In genomic region chr2:42217307-42217706, GRCh38 we compare ENCODE assay signal across 2 cellular contexts.
TF ChIP-seq lines count a peak whose summit lies in the region.

No MANE protein-coding gene starts in this region.

TF ChIP-seq in HepG2, 621 proteins besides CTCF, POLR2A, EP300 and RAD21 (continues in another document):
- 0 out of 2 replicates have a peak, but pooled peaks have one; percentile 6 for TF ChIP-seq KAT8 (CRISPR knock-in tag; IDR thresholded peaks at IDR 0.05)
- TF ChIP-seq, protein P1, sequence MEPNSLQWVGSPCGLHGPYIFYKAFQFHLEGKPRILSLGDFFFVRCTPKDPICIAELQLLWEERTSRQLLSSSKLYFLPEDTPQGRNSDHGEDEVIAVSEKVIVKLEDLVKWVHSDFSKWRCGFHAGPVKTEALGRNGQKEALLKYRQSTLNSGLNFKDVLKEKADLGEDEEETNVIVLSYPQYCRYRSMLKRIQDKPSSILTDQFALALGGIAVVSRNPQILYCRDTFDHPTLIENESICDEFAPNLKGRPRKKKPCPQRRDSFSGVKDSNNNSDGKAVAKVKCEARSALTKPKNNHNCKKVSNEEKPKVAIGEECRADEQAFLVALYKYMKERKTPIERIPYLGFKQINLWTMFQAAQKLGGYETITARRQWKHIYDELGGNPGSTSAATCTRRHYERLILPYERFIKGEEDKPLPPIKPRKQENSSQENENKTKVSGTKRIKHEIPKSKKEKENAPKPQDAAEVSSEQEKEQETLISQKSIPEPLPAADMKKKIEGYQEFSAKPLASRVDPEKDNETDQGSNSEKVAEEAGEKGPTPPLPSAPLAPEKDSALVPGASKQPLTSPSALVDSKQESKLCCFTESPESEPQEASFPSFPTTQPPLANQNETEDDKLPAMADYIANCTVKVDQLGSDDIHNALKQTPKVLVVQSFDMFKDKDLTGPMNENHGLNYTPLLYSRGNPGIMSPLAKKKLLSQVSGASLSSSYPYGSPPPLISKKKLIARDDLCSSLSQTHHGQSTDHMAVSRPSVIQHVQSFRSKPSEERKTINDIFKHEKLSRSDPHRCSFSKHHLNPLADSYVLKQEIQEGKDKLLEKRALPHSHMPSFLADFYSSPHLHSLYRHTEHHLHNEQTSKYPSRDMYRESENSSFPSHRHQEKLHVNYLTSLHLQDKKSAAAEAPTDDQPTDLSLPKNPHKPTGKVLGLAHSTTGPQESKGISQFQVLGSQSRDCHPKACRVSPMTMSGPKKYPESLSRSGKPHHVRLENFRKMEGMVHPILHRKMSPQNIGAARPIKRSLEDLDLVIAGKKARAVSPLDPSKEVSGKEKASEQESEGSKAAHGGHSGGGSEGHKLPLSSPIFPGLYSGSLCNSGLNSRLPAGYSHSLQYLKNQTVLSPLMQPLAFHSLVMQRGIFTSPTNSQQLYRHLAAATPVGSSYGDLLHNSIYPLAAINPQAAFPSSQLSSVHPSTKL (CRISPR knock-in tag; IDR thresholded peaks at IDR 0.05): peak; percentile 38; the same call in 1 of the 2 replicates
- TF ChIP-seq ZNF530 (CRISPR knock-in tag; IDR thresholded peaks at IDR 0.05; ENCODE audit: low read depth): no peak
- TF ChIP-seq RARA (CRISPR knock-in tag; IDR thresholded peaks at IDR 0.05): no peak; the same call in 1 of the 2 replicates
- TF ChIP-seq, protein P2, sequence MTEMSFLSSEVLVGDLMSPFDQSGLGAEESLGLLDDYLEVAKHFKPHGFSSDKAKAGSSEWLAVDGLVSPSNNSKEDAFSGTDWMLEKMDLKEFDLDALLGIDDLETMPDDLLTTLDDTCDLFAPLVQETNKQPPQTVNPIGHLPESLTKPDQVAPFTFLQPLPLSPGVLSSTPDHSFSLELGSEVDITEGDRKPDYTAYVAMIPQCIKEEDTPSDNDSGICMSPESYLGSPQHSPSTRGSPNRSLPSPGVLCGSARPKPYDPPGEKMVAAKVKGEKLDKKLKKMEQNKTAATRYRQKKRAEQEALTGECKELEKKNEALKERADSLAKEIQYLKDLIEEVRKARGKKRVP (CRISPR knock-in tag; IDR thresholded peaks at IDR 0.05): 0 out of 4 replicates have a peak, but pooled peaks of 1 of the 2 experiments have one; percentile 11
- TF ChIP-seq SOX13 (IDR thresholded peaks at IDR 0.05): no peak
- TF ChIP-seq SOX13 (CRISPR knock-in tag; conservative IDR thresholded peaks at IDR 0.05 in 1 of 2, IDR thresholded peaks at IDR 0.05 in 1 of 2): peak in 1 of 2 experiments; percentile 52; a peak in 1 of 4 replicates
- no peak for TF ChIP-seq KMT2A (CRISPR knock-in tag; IDR thresholded peaks at IDR 0.05)
- TF ChIP-seq, protein P3, sequence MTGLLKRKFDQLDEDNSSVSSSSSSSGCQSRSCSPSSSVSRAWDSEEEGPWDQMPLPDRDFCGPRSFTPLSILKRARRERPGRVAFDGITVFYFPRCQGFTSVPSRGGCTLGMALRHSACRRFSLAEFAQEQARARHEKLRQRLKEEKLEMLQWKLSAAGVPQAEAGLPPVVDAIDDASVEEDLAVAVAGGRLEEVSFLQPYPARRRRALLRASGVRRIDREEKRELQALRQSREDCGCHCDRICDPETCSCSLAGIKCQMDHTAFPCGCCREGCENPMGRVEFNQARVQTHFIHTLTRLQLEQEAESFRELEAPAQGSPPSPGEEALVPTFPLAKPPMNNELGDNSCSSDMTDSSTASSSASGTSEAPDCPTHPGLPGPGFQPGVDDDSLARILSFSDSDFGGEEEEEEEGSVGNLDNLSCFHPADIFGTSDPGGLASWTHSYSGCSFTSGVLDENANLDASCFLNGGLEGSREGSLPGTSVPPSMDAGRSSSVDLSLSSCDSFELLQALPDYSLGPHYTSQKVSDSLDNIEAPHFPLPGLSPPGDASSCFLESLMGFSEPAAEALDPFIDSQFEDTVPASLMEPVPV (CRISPR knock-in tag; IDR thresholded peaks at IDR 0.05): no peak
- TF ChIP-seq HOXA3 (CRISPR knock-in tag; IDR thresholded peaks at IDR 0.05): no peak
- TF ChIP-seq GATAD2A (CRISPR knock-in tag; IDR thresholded peaks at IDR 0.05): peak; percentile 71
- 0 out of 2 replicates have a peak, but pooled peaks have one; percentile 11 for TF ChIP-seq NR2F6 (IDR thresholded peaks at IDR 0.05)
- no peak for TF ChIP-seq NR2F6 (CRISPR knock-in tag; IDR thresholded peaks at IDR 0.05)
- TF ChIP-seq NCOA2 (CRISPR knock-in tag; IDR thresholded peaks at IDR 0.05): 0 out of 2 replicates have a peak, but pooled peaks have one; percentile 54
- TF ChIP-seq GATAD1 (CRISPR knock-in tag; IDR thresholded peaks at IDR 0.05): no peak
- TF ChIP-seq BCL6 (CRISPR knock-in tag; IDR thresholded peaks at IDR 0.05): peak; percentile 86
- no peak for TF ChIP-seq USF2 (IDR thresholded peaks at IDR 0.05; ENCODE audit: low read depth, low read length)
- no peak for TF ChIP-seq USF2 (CRISPR knock-in tag; IDR thresholded peaks at IDR 0.05; ENCODE audit: borderline replicate concordance)
- TF ChIP-seq MEIS2 (CRISPR knock-in tag; IDR thresholded peaks at IDR 0.05): no peak
- TF ChIP-seq RXRB (CRISPR knock-in tag; IDR thresholded peaks at IDR 0.05; ENCODE audit: borderline replicate concordance): 0 out of 2 replicates have a peak, but pooled peaks have one; percentile 6
- peak; percentile 27; the same call in 1 of the 2 replicates for TF ChIP-seq HMG20A (CRISPR knock-in tag; IDR thresholded peaks at IDR 0.05; ENCODE audit: borderline replicate concordance)
- TF ChIP-seq IKZF4 (CRISPR knock-in tag; IDR thresholded peaks at IDR 0.05; ENCODE audit: borderline replicate concordance, low read depth, not compliant biosample characterization): no peak
- TF ChIP-seq FOXA3 (CRISPR knock-in tag; IDR thresholded peaks at IDR 0.05): peak; percentile 31; the same call in 1 of the 2 replicates
- TF ChIP-seq ELF3 (CRISPR knock-in tag; IDR thresholded peaks at IDR 0.05): no peak

TF ChIP-seq in IMR-90, 13 proteins besides CTCF, POLR2A, EP300 and RAD21:
- TF ChIP-seq MAFK (IDR thresholded peaks at IDR 0.05; ENCODE audit: low read depth, low read length) (no peak), RCOR1 (IDR thresholded peaks at IDR 0.05; ENCODE audit: insufficient replicate concordance, low read length) (no peak), USF2 (IDR thresholded peaks at IDR 0.05; ENCODE audit: low read depth, low read length) (no peak), RFX5 (IDR thresholded peaks at IDR 0.05; ENCODE audit: low read depth, low read length) (no peak), NFE2L2 (IDR thresholded peaks at IDR 0.05; ENCODE audit: low read depth, low read length) (no peak), CHD1 (IDR thresholded peaks at IDR 0.05; ENCODE audit: low read depth, low read length) (no peak), CEBPB (IDR thresholded peaks at IDR 0.05; ENCODE audit: low read depth, low read length) (no peak), FOS (IDR thresholded peaks at IDR 0.05; ENCODE audit: low read depth, low read length) (no peak)
- TF ChIP-seq, protein P4, sequence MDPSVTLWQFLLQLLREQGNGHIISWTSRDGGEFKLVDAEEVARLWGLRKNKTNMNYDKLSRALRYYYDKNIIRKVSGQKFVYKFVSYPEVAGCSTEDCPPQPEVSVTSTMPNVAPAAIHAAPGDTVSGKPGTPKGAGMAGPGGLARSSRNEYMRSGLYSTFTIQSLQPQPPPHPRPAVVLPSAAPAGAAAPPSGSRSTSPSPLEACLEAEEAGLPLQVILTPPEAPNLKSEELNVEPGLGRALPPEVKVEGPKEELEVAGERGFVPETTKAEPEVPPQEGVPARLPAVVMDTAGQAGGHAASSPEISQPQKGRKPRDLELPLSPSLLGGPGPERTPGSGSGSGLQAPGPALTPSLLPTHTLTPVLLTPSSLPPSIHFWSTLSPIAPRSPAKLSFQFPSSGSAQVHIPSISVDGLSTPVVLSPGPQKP (IDR thresholded peaks at IDR 0.05; ENCODE audit: borderline replicate concordance, low read depth, low read length): no peak
